In genomic region chr15:45091161-45091560, GRCh38 we compare ENCODE assay signal across 1 cellular context.
A peak's percentile ranks its signal among the peaks of the same experiment; 100 is the strongest.
TF ChIP-seq lines count a peak whose summit lies in the region.

No MANE protein-coding gene starts in this region.

TF ChIP-seq in HepG2, 621 proteins besides CTCF, POLR2A, EP300 and RAD21:
- TF ChIP-seq ARID5B (CRISPR knock-in tag; IDR thresholded peaks at IDR 0.05) (peak; percentile 50), KDM1A (CRISPR knock-in tag; IDR thresholded peaks at IDR 0.05) (0 out of 2 replicates have a peak, but pooled peaks have one; percentile 13), BCL6 (CRISPR knock-in tag; IDR thresholded peaks at IDR 0.05) (peak; percentile 60), ZNF816 (CRISPR knock-in tag; IDR thresholded peaks at IDR 0.05; ENCODE audit: borderline replicate concordance) (no peak), FOXA3 (CRISPR knock-in tag; IDR thresholded peaks at IDR 0.05) (0 out of 2 replicates have a peak, but pooled peaks have one; percentile 9), ZFP90 (CRISPR knock-in tag; IDR thresholded peaks at IDR 0.05; ENCODE audit: borderline replicate concordance) (no peak), HMGXB4 (CRISPR knock-in tag; IDR thresholded peaks at IDR 0.05; ENCODE audit: borderline replicate concordance in 1 of 2, low read depth in 1 of 2) (no peak), RARA (CRISPR knock-in tag; IDR thresholded peaks at IDR 0.05) (peak; percentile 63), CEBPG (CRISPR knock-in tag; IDR thresholded peaks at IDR 0.05) (peak; percentile 34; the same call in 1 of the 2 replicates), ZNF644 (CRISPR knock-in tag; IDR thresholded peaks at IDR 0.05; ENCODE audit: low read depth) (peak; percentile 53), ZNF678 (CRISPR knock-in tag; IDR thresholded peaks at IDR 0.05) (no peak), TEF (CRISPR knock-in tag; IDR thresholded peaks at IDR 0.05) (peak; percentile 64; the same call in 1 of the 2 replicates), CEBPB (IDR thresholded peaks at IDR 0.05; ENCODE audit: borderline replicate concordance, low read depth, low read length) (peak; percentile 28; the same call in 1 of the 2 replicates), FOXA1 (IDR thresholded peaks at IDR 0.05) (no peak), FOXA1 (CRISPR knock-in tag; IDR thresholded peaks at IDR 0.05) (peak; percentile 19; the same call in 1 of the 2 replicates), FOSL2 (CRISPR knock-in tag; IDR thresholded peaks at IDR 0.05) (peak; percentile 82)
